Comparison of ENCODE assay signal across 18 cellular contexts in the genomic region with DNA sequence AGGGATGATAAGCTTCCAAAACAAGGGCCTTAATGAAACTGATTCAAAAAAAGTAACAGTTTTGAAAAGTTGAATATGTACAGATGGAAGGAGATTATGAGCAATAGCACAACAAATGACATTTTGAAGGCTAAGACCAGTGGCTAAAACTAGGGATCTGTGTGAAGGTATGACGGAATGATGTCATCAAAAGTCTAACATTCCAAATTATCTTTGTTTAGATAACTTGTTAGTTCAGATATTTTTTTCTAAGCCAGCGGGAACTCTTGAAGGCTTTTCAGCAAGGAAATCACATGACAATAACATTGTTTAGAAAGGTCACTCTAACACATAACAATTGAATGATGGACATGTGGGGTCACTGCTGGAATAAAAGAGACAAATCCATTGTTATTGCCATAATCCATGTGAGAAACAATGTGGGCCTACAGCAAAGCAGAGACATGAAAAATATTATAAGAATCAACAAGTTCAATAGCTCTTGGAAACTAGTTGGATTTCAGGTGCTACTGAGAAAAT.
"Had no signal": no experiment of that assay in that cellular context is flagged by ENCODE, and none has a peak within 500 bp of the region (broad histone marks: within the 10 kb centered on the region; RNA-seq: fewer than 3 reads in every experiment).

No MANE protein-coding gene starts in this region.

- H3K27ac ChIP-seq: foreskin keratinocyte, heart left ventricle, ovary, upper lobe of left lung, uterus had no signal

- H3K9me3 Mint-ChIP-seq: mesothelial cell of epicardium, natural killer cell had no signal

- H3K4me3 Mint-ChIP-seq: mesothelial cell of epicardium, natural killer cell, neural crest cell had no signal

- H3K36me3 ChIP-seq: heart left ventricle, ovary, upper lobe of left lung, uterus had no signal

- ATAC-seq: foreskin keratinocyte, heart left ventricle, left lobe of liver, natural killer cell, right cardiac atrium had no signal

- H3K9me3 ChIP-seq: heart left ventricle, ovary, upper lobe of left lung, uterus had no signal

- H3K36me3 Mint-ChIP-seq: mesothelial cell of epicardium, natural killer cell had no signal

- H3K27ac Mint-ChIP-seq: mesothelial cell of epicardium, natural killer cell had no signal

- H3K4me1 ChIP-seq: foreskin keratinocyte, upper lobe of left lung, uterus had no signal

- DNase-seq: cortex of kidney; erythroblast; foreskin keratinocyte; heart left ventricle; hippocampal formation; islet precursor cell; natural killer cell; nucleus accumbens; ovary; right cardiac atrium; stimulated activated CD4-positive, alpha-beta T cell treated with anti-CD3 and anti-CD28 coated beads, Interleukin-2, amount 100 ng/mL, for 48 hours; stimulated activated naive CD4-positive, alpha-beta T cell treated with Interleukin-2 at 50 U/mL for 16 hours; upper lobe of left lung; uterus had no signal

- H3K4me3 ChIP-seq: heart left ventricle, ovary, smooth muscle cell, upper lobe of left lung, uterus had no signal

- H3K4me1 Mint-ChIP-seq: natural killer cell had no signal

- H3K27me3 ChIP-seq: foreskin keratinocyte, heart left ventricle, ovary, upper lobe of left lung, uterus had no signal
